In genomic region chr3:113286524-113286923, GRCh38 we compare ENCODE assay signal across 24 cellular contexts.
A peak's percentile ranks its signal among the peaks of the same experiment; 100 is the strongest.
DNase-seq lines count a peak whose midpoint lies in the region; ATAC-seq, FAIRE-seq and TF ChIP-seq lines count a peak whose summit lies in the region.
"Had no signal": no experiment of that assay in that cellular context is flagged by ENCODE, and none has a peak within 500 bp of the region (broad histone marks: within the 10 kb centered on the region; RNA-seq: fewer than 3 reads in every experiment).

No MANE protein-coding gene starts in this region.

- no peak for DNase-seq in adipocyte (ENCODE audit: low read depth)
- DNase-seq in esophagus muscularis mucosa (ENCODE audit: extremely low spot score) = no peak
- no peak for DNase-seq in osteoblast (ENCODE audit: insufficient read length, low spot score, missing footprints)
- no peak for DNase-seq in uterus
- no peak for DNase-seq in small intestine
- DNase-seq in stimulated activated naive B cell treated with anti-CD40 and anti-IgM and Interleukin-4, amounts not matched to agents 10 μg/mL and 1 μg/mL and 100 μg/mL, for 72 hours = no peak
- DNase-seq: activated CD4-positive, alpha-beta memory T cell treated with anti-CD3 and anti-CD28 coated beads for 36 hours; activated effector memory CD4-positive, alpha-beta T cell treated with Interleukin-2 at 50 U/mL for 16 hours; activated naive CD8-positive, alpha-beta T cell treated with anti-CD3 and anti-CD28 coated beads, Interleukin-2, amount 10 ng/mL, durations not matched to agents 7 days and 5 days; activated T-cell treated with anti-CD3 and anti-CD28 coated beads for 4 hours; CD8-positive, alpha-beta memory T cell; cerebellar nuclear complex; GOT3; Kasumi-1; left ventricle myocardium superior; mucosa of descending colon; NCI-H2171 treated with DMSO at 0.1 percent for 48 hours; NCI-H524 treated with DMSO at 0.1 percent for 48 hours; T-cell had no signal

- H4K20me1 ChIP-seq in osteoblast (ENCODE audit: insufficient read depth, low read length) = no peaks in the 10 kb centered on the region

- intact Hi-C loops in esophagus muscularis mucosa (cut with DNase I) (loop anchor here (5.0 kb wide), 1 partner anchor 74 kb away; the partner anchor contains the start of gene BOC), uterus (cut with DNase I; ENCODE audit: low total_unique reads) (loop anchor here (5.0 to 10.0 kb wide), 2 partner anchors 149 to 232 kb away; no protein-coding TSS in a partner anchor)

- TF ChIP-seq EP300 in esophagus muscularis mucosa (IDR thresholded peaks at IDR 0.05) = no peak

- WGBS in esophagus muscularis mucosa = 79% methylated on average over 6 of the region's 6 CpGs
- WGBS in small intestine, 3 donors = 85 to 89% (median 85%) methylated on average over 6 of the region's 6 CpGs

- no peaks in the 10 kb centered on the region for H3K27me3 Mint-ChIP-seq in stimulated activated naive B cell treated with anti-CD40 and anti-IgM and Interleukin-4, amounts not matched to agents 10 μg/mL and 1 μg/mL and 100 μg/mL, for 72 hours
- H3K27me3 Mint-ChIP-seq: activated CD4-positive, alpha-beta memory T cell treated with anti-CD3 and anti-CD28 coated beads for 36 hours; activated naive CD8-positive, alpha-beta T cell treated with anti-CD3 and anti-CD28 coated beads, Interleukin-2, amount 10 ng/mL, durations not matched to agents 7 days and 5 days had no signal

- H3K36me3 ChIP-seq in adipocyte (ENCODE audit: control insufficient read depth, insufficient read depth, low read length, severe bottlenecking) (peaks cover 42% of the 10 kb centered on the region), esophagus muscularis mucosa (peaks cover 0 to 44% (median 25%) of the 10 kb centered on the region in 4 donors), osteoblast (ENCODE audit: insufficient read depth, low read length) (no peaks in the 10 kb centered on the region), uterus (no peaks in the 10 kb centered on the region), small intestine (ENCODE audit: control insufficient read depth in 2 of 2, insufficient read depth in 2 of 2, low read length in 2 of 2) (no peaks in the 10 kb centered on the region)
- H3K36me3 ChIP-seq: SJSA1, thoracic aorta had no signal

- TF ChIP-seq POLR2A in esophagus muscularis mucosa (IDR thresholded peaks at IDR 0.05; ENCODE audit: low read depth) (no peak), uterus (IDR thresholded peaks at IDR 0.05) (no peak), GM18505 (IDR thresholded peaks at IDR 0.05; ENCODE audit: borderline replicate concordance, extremely low read depth, insufficient read depth, insufficient read length) (no peak)

- H2AFZ ChIP-seq in osteoblast (ENCODE audit: low read length) = no peak overlapping the region

- H3K27me3 ChIP-seq in adipocyte (replicated peaks; ENCODE audit: control insufficient read depth, insufficient read depth, low read length) (no peaks in the 10 kb centered on the region), esophagus muscularis mucosa (no peaks in the 10 kb centered on the region), osteoblast (ENCODE audit: insufficient read depth, low read length) (no peaks in the 10 kb centered on the region), uterus (no peaks in the 10 kb centered on the region), small intestine (ENCODE audit: control insufficient read depth in 2 of 2, insufficient read depth in 2 of 2, low read length in 2 of 2) (no peaks in the 10 kb centered on the region)
- H3K27me3 ChIP-seq: foreskin keratinocyte had no signal

- H3K9ac ChIP-seq in adipocyte (ENCODE audit: low read length) = peak overlapping the region; percentile 40

- no peak for TF ChIP-seq CTCF in esophagus muscularis mucosa (IDR thresholded peaks at IDR 0.05)
- no peak for TF ChIP-seq CTCF in osteoblast (IDR thresholded peaks at IDR 0.05; ENCODE audit: extremely low read depth, low read depth, low read length)
- no peak for TF ChIP-seq CTCF in uterus (IDR thresholded peaks at IDR 0.05)

- H3K4me3 ChIP-seq in adipocyte (ENCODE audit: low read length) (no peak overlapping the region), esophagus muscularis mucosa (no peak overlapping the region), osteoblast (ENCODE audit: insufficient read depth, low read length) (no peak overlapping the region), uterus (no peak overlapping the region), small intestine (ENCODE audit: low read depth in 1 of 2, low read length in 2 of 2) (no peak overlapping the region)
- H3K4me3 ChIP-seq: mucosa of descending colon, SJSA1, thoracic aorta had no signal

- H3K36me3 Mint-ChIP-seq in stimulated activated naive B cell treated with anti-CD40 and anti-IgM and Interleukin-4, amounts not matched to agents 10 μg/mL and 1 μg/mL and 100 μg/mL, for 72 hours = no peaks in the 10 kb centered on the region
- H3K36me3 Mint-ChIP-seq: activated CD4-positive, alpha-beta memory T cell treated with anti-CD3 and anti-CD28 coated beads for 36 hours; activated naive CD8-positive, alpha-beta T cell treated with anti-CD3 and anti-CD28 coated beads, Interleukin-2, amount 10 ng/mL, durations not matched to agents 7 days and 5 days; stimulated activated effector memory CD8-positive, alpha-beta T cell treated with anti-CD3 and anti-CD28 coated beads, Interleukin-12 subunit alpha, Interleukin-12 subunit beta, amount 100 ng/mL, for 72 hours; T-cell had no signal

- H3K4me1 Mint-ChIP-seq in stimulated activated naive B cell treated with anti-CD40 and anti-IgM and Interleukin-4, amounts not matched to agents 10 μg/mL and 1 μg/mL and 100 μg/mL, for 72 hours = peaks cover 4 to 7% of the 10 kb centered on the region in 2 donors
- H3K4me1 Mint-ChIP-seq: activated naive CD8-positive, alpha-beta T cell treated with anti-CD3 and anti-CD28 coated beads, Interleukin-2, amount 10 ng/mL, durations not matched to agents 7 days and 5 days; CD8-positive, alpha-beta memory T cell; T-cell had no signal

- no peak overlapping the region for H3K4me3 Mint-ChIP-seq in stimulated activated naive B cell treated with anti-CD40 and anti-IgM and Interleukin-4, amounts not matched to agents 10 μg/mL and 1 μg/mL and 100 μg/mL, for 72 hours
- H3K4me3 Mint-ChIP-seq: activated CD4-positive, alpha-beta memory T cell treated with anti-CD3 and anti-CD28 coated beads for 36 hours; activated naive CD8-positive, alpha-beta T cell treated with anti-CD3 and anti-CD28 coated beads, Interleukin-2, amount 10 ng/mL, durations not matched to agents 7 days and 5 days; CD8-positive, alpha-beta memory T cell; stimulated activated effector memory CD8-positive, alpha-beta T cell treated with anti-CD3 and anti-CD28 coated beads, Interleukin-12 subunit alpha, Interleukin-12 subunit beta, amount 100 ng/mL, for 72 hours; T-cell had no signal

- no peaks in the 10 kb centered on the region for H3K9me3 Mint-ChIP-seq in stimulated activated naive B cell treated with anti-CD40 and anti-IgM and Interleukin-4, amounts not matched to agents 10 μg/mL and 1 μg/mL and 100 μg/mL, for 72 hours
- H3K9me3 Mint-ChIP-seq: activated CD4-positive, alpha-beta memory T cell treated with anti-CD3 and anti-CD28 coated beads for 36 hours; activated naive CD8-positive, alpha-beta T cell treated with anti-CD3 and anti-CD28 coated beads, Interleukin-2, amount 10 ng/mL, durations not matched to agents 7 days and 5 days; CD8-positive, alpha-beta memory T cell; stimulated activated effector memory CD8-positive, alpha-beta T cell treated with anti-CD3 and anti-CD28 coated beads, Interleukin-12 subunit alpha, Interleukin-12 subunit beta, amount 100 ng/mL, for 72 hours; T-cell had no signal

- H3K79me2 ChIP-seq in osteoblast (ENCODE audit: insufficient read depth, low read length) = no peaks in the 10 kb centered on the region

- no peaks in the 10 kb centered on the region for H3K9me3 ChIP-seq in adipocyte (ENCODE audit: control insufficient read depth, low read length)
- H3K9me3 ChIP-seq in esophagus muscularis mucosa = no peaks in the 10 kb centered on the region
- H3K9me3 ChIP-seq in osteoblast (ENCODE audit: low read depth, low read length) = no peaks in the 10 kb centered on the region
- no peaks in the 10 kb centered on the region for H3K9me3 ChIP-seq in uterus
- H3K9me3 ChIP-seq in small intestine (ENCODE audit: control insufficient read depth, low read depth) = no peaks in the 10 kb centered on the region
- H3K9me3 ChIP-seq: mucosa of descending colon, SJSA1, thoracic aorta had no signal

- peaks cover 15% of the 10 kb centered on the region for H3K4me1 ChIP-seq in adipocyte (ENCODE audit: control insufficient read depth, insufficient read depth, low read length)
- peaks cover 3 to 48% (median 39%) of the 10 kb centered on the region in 4 donors for H3K4me1 ChIP-seq in esophagus muscularis mucosa
- H3K4me1 ChIP-seq in osteoblast (ENCODE audit: insufficient read depth, low read length) = peaks cover 17% of the 10 kb centered on the region
- H3K4me1 ChIP-seq in uterus = peaks cover 0 to 10% of the 10 kb centered on the region in 2 donors
- no peaks in the 10 kb centered on the region for H3K4me1 ChIP-seq in small intestine (ENCODE audit: control insufficient read depth in 2 of 2, insufficient read depth in 1 of 2, low read depth in 1 of 2, low read length in 1 of 2)

- ATAC-seq in stimulated activated naive B cell treated with anti-CD40 and anti-IgM and Interleukin-4, amounts not matched to agents 10 μg/mL and 1 μg/mL and 100 μg/mL, for 72 hours (replicated peaks) = no peak
- no peak for ATAC-seq in GM18505 (IDR thresholded peaks at IDR 0.05; ENCODE audit: unreplicated experiment)
- ATAC-seq: mucosa of descending colon; stimulated activated effector memory CD8-positive, alpha-beta T cell treated with anti-CD3 and anti-CD28 coated beads, Interleukin-12 subunit alpha, Interleukin-12 subunit beta, amount 100 ng/mL, for 72 hours; T-cell had no signal

- no peak overlapping the region for H3K27ac Mint-ChIP-seq in stimulated activated naive B cell treated with anti-CD40 and anti-IgM and Interleukin-4, amounts not matched to agents 10 μg/mL and 1 μg/mL and 100 μg/mL, for 72 hours
- H3K27ac Mint-ChIP-seq: activated CD4-positive, alpha-beta memory T cell treated with anti-CD3 and anti-CD28 coated beads for 36 hours; activated naive CD8-positive, alpha-beta T cell treated with anti-CD3 and anti-CD28 coated beads, Interleukin-2, amount 10 ng/mL, durations not matched to agents 7 days and 5 days; CD8-positive, alpha-beta memory T cell; stimulated activated effector memory CD8-positive, alpha-beta T cell treated with anti-CD3 and anti-CD28 coated beads, Interleukin-12 subunit alpha, Interleukin-12 subunit beta, amount 100 ng/mL, for 72 hours; T-cell had no signal

- FAIRE-seq in small intestine (lab: Jason Lieb, UNC) = no peak

- no peak overlapping the region for H3K4me2 ChIP-seq in osteoblast (ENCODE audit: insufficient read depth, low read length)

- H3K27ac ChIP-seq in esophagus muscularis mucosa (replicated peaks in 1 of 4) = peak overlapping the region; percentile 65 to 79 (median 70)
- H3K27ac ChIP-seq in osteoblast (ENCODE audit: low read depth, low read length) = peak overlapping the region; percentile 63
- peak overlapping the region; percentile 63 to 73 for H3K27ac ChIP-seq in uterus
- H3K27ac ChIP-seq in small intestine (ENCODE audit: low read depth in 1 of 2, low read length in 1 of 2) = no peak overlapping the region
- H3K27ac ChIP-seq: SJSA1 had no signal

Comparison
In these comparisons a context has a peak if more than half of its experiments do, and no peak if none do; other contexts are left out.
1. H3K27ac ChIP-seq: peak in esophagus muscularis mucosa (4 of 4), osteoblast (single experiment) and uterus (2 of 2); none in small intestine (0 of 2).